8 cellular contexts compared by ENCODE assay signal in genomic region chr12:70849265-70849960, GRCh38.
DNase-seq lines count a peak whose midpoint lies in the region; ATAC-seq and TF ChIP-seq lines count a peak whose summit lies in the region.

No MANE protein-coding gene starts in this region.

- 54% methylated on average over 3 of the region's 3 CpGs for WGBS in hepatocyte (ENCODE audit: low lambda C conversion rate, missing lambda C conversion rate)

- no peak for ATAC-seq in RWPE2 (ENCODE audit: low read depth)

- no peak overlapping the region for H3K27ac ChIP-seq in 22Rv1
- no peak overlapping the region for H3K27ac ChIP-seq in RWPE2 (ENCODE audit: poor library complexity, severe bottlenecking)
- H3K27ac ChIP-seq in hepatocyte, result no peak overlapping the region

- H3K79me2 ChIP-seq in hepatocyte, result no peaks in the 10 kb centered on the region

- no peaks in the 10 kb centered on the region for H3K9me3 ChIP-seq in RWPE2 (ENCODE audit: severe bottlenecking)
- no peaks in the 10 kb centered on the region for H3K9me3 ChIP-seq in hepatocyte (ENCODE audit: low read depth)

- no peak overlapping the region for H3K4me2 ChIP-seq in hepatocyte

- H3K36me3 ChIP-seq in RWPE2 (ENCODE audit: low read depth) (no peaks in the 10 kb centered on the region), hepatocyte (replicated peaks; ENCODE audit: insufficient read depth, low read depth) (no peaks in the 10 kb centered on the region)

- TF ChIP-seq CTCF in 22Rv1 (IDR thresholded peaks at IDR 0.05) (peak; percentile 84), RWPE2 (IDR thresholded peaks at IDR 0.05; ENCODE audit: poor library complexity, severe bottlenecking) (peak; percentile 64), hepatocyte (IDR thresholded peaks at IDR 0.05; ENCODE audit: poor library complexity) (peak; percentile 64)

- H3K4me3 ChIP-seq in RWPE2 (ENCODE audit: severe bottlenecking), result no peak overlapping the region
- H3K4me3 ChIP-seq in hepatocyte, result no peak overlapping the region

- H3K27me3 ChIP-seq in RWPE2 (ENCODE audit: insufficient read depth, poor library complexity, severe bottlenecking) (no peaks in the 10 kb centered on the region), hepatocyte (no peaks in the 10 kb centered on the region)

- H3K4me1 ChIP-seq in RWPE2 (ENCODE audit: insufficient read depth, poor library complexity, severe bottlenecking), result no peaks in the 10 kb centered on the region
- no peaks in the 10 kb centered on the region for H3K4me1 ChIP-seq in hepatocyte (ENCODE audit: insufficient read depth)

- no peaks in the 10 kb centered on the region for H4K20me1 ChIP-seq in hepatocyte (ENCODE audit: insufficient read depth, poor library complexity, severe bottlenecking)

- H3K9me2 ChIP-seq in hepatocyte (replicated peaks; ENCODE audit: insufficient read depth), result no peaks in the 10 kb centered on the region

- DNase-seq in GM03348 (ENCODE audit: low spot score) (peak; percentile 52), RWPE2 (ENCODE audit: low spot score) (no peak), hepatocyte (ENCODE audit: low spot score) (peak; percentile 15), ureter (ENCODE audit: low spot score) (no peak), T-helper 9 cell (no peak), NCI-H2107 (lab: John Stamatoyannopoulos, UW) (no peak), nucleus accumbens (lab: John Stamatoyannopoulos, UW) (no peak)

- no peak overlapping the region for H2AFZ ChIP-seq in hepatocyte

Comparison
In these comparisons a context has a peak if more than half of its experiments do, and no peak if none do; other contexts are left out.
1. DNase-seq: peak in GM03348 (single experiment) and hepatocyte (single experiment); none in RWPE2 (single experiment), ureter (single experiment), T-helper 9 cell (single experiment), NCI-H2107 (single experiment) and nucleus accumbens (0 of 56).
2. Peak in every context shown above with its lines, with median percentiles within 50 percentile points of each other: CTCF ChIP-seq.